Comparison of ENCODE assay signal across 1 cellular context in genomic region chr5:171721469-171721868, GRCh38.
TF ChIP-seq lines count a peak whose summit lies in the region.

No MANE protein-coding gene starts in this region.

TF ChIP-seq in HepG2, 621 proteins besides CTCF, POLR2A, EP300 and RAD21 (continued from another document):
- no peak for TF ChIP-seq HOMEZ (CRISPR knock-in tag; IDR thresholded peaks at IDR 0.05; ENCODE audit: low read depth)
- no peak for TF ChIP-seq U2AF2 (IDR thresholded peaks at IDR 0.05; ENCODE audit: low read depth, low read length)
- TF ChIP-seq BORCS8-MEF2B (CRISPR knock-in tag; IDR thresholded peaks at IDR 0.05): no peak
TF ChIP-seq in HepG2: peak in this region for 0.
